ENCODE assay signal across 14 cellular contexts in the genomic region with DNA sequence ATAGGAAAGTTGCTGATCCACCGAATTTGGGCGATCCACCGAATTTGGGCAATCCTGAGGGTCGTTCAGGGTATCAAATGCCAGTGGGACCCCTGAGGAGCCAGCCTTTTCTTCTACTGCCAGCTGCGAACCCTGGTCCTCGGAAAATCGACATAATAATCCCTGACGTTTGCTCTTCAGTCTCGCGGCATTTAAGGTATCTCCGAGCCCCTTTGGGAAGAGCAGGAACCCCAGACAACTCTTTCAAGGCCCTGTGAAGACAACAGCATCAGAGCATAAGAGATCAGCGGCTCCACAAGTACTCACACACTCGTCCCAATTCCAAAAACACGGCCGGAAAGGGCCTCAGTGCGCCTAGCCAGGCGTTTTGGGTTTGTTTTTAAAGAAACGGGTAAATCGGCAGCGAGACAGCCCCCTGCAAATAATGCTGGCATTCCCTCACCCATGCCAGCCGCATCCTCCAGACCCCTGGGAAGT. TPM values are rescaled to one million over a fixed set of nuclear protein-coding genes. Genes with fewer than 3 reads are reported as not detected.
DNase-seq lines count a peak whose midpoint lies in the region; ATAC-seq and TF ChIP-seq lines count a peak whose summit lies in the region.
"Had no signal": no experiment of that assay in that cellular context is flagged by ENCODE, and none has a peak within 500 bp of the region (broad histone marks: within the 10 kb centered on the region; RNA-seq: fewer than 3 reads in every experiment).

No MANE protein-coding gene starts in this region.

- no peak overlapping the region for H3K27ac Mint-ChIP-seq in MCF 10A (ENCODE audit: low read depth, unreplicated experiment)
- no peak overlapping the region for H3K27ac Mint-ChIP-seq in effector memory CD8-positive, alpha-beta T cell
- H3K27ac Mint-ChIP-seq: CD4-positive, alpha-beta T cell had no signal

- intact Hi-C loops in breast epithelium (cut with DNase I; ENCODE audit: low total_unique reads) (no loop called here), MCF 10A (cut with micrococcal nuclease) (no loop called here), lower leg skin (cut with DNase I; ENCODE audit: low total_unique reads) (no loop called here), right cardiac atrium (cut with DNase I) (no loop called here)

- WGBS in lower leg skin, 2 donors, result 9 to 17% methylated on average over 21 of the region's 21 CpGs
- 5% methylated on average over 21 of the region's 21 CpGs for WGBS in right cardiac atrium

- H3K4me1 ChIP-seq in breast epithelium (no peaks in the 10 kb centered on the region), right cardiac atrium (ENCODE audit: control insufficient read depth, insufficient read depth, low read length) (peaks cover 3% of the 10 kb centered on the region)
- H3K4me1 ChIP-seq: foreskin keratinocyte had no signal

- no peak overlapping the region for H3K4me3 Mint-ChIP-seq in MCF 10A (ENCODE audit: unreplicated experiment)
- H3K4me3 Mint-ChIP-seq in effector memory CD8-positive, alpha-beta T cell, result peak overlapping the region in 1 of 2 donors; percentile 31
- H3K4me3 Mint-ChIP-seq: CD4-positive, alpha-beta T cell had no signal

- no peak for ATAC-seq in right cardiac atrium
- ATAC-seq in effector memory CD8-positive, alpha-beta T cell (replicated peaks), result no peak
- ATAC-seq in HG02970 (IDR thresholded peaks at IDR 0.05; ENCODE audit: low FRiP score, unreplicated experiment), result no peak
- ATAC-seq: foreskin keratinocyte had no signal

- H3K9me3 ChIP-seq in breast epithelium, result peaks cover 0 to 4% of the 10 kb centered on the region in 2 donors
- H3K9me3 ChIP-seq in WERI-Rb-1 (ENCODE audit: severe bottlenecking), result no peaks in the 10 kb centered on the region
- no peaks in the 10 kb centered on the region for H3K9me3 ChIP-seq in right cardiac atrium (ENCODE audit: control insufficient read depth, low read length)
- H3K9me3 ChIP-seq: tibial nerve had no signal

- TF ChIP-seq POLR2A in breast epithelium (IDR thresholded peaks at IDR 0.05) (no peak), lower leg skin (IDR thresholded peaks at IDR 0.05) (no peak)

- H3K36me3 ChIP-seq in breast epithelium (no peaks in the 10 kb centered on the region), WERI-Rb-1 (no peaks in the 10 kb centered on the region)
- H3K36me3 ChIP-seq: tibial nerve had no signal

- BruUV-seq in MCF 10A (replicated peaks; lab: Mats Ljungman, UMichigan), result no TSS peak

- TF ChIP-seq CTCF in breast epithelium (IDR thresholded peaks at IDR 0.05), result no peak
- no peak for TF ChIP-seq CTCF in MCF 10A (IDR thresholded peaks at IDR 0.05; ENCODE audit: unreplicated experiment)
- no peak for TF ChIP-seq CTCF in WERI-Rb-1 (IDR thresholded peaks at IDR 0.05; ENCODE audit: low read depth, low read length)
- TF ChIP-seq CTCF in lower leg skin (IDR thresholded peaks at IDR 0.05), result no peak

- H3K36me3 Mint-ChIP-seq in MCF 10A (ENCODE audit: insufficient read depth, unreplicated experiment), result no peaks in the 10 kb centered on the region
- peaks cover 11% of the 10 kb centered on the region for H3K36me3 Mint-ChIP-seq in effector memory CD8-positive, alpha-beta T cell (ENCODE audit: insufficient read depth)

- peak overlapping the region; percentile 35 to 63 (median 39) for H3K4me3 ChIP-seq in breast epithelium
- peak overlapping the region; percentile 85 for H3K4me3 ChIP-seq in WERI-Rb-1 (ENCODE audit: low read depth, low read length)
- H3K4me3 ChIP-seq in lower leg skin (ENCODE audit: low read depth, poor library complexity, severe bottlenecking), result peak overlapping the region; percentile 24
- no peak overlapping the region for H3K4me3 ChIP-seq in right cardiac atrium (ENCODE audit: low read length)

- H3K27ac ChIP-seq in breast epithelium (peak overlapping the region in 1 of 2 donors; percentile 16), WERI-Rb-1 (no peak overlapping the region), right cardiac atrium (ENCODE audit: low read length) (no peak overlapping the region)
- H3K27ac ChIP-seq: foreskin keratinocyte, tibial nerve had no signal

- DNase-seq in breast epithelium (ENCODE audit: low spot score in 2 of 2) (no peak), MCF 10A (ENCODE audit: unreplicated experiment) (no peak), WERI-Rb-1 (no peak), lower leg skin (ENCODE audit: low spot score in 2 of 2) (no peak), right cardiac atrium (no peak), NCI-H345 (lab: John Stamatoyannopoulos, UW) (no peak)
- DNase-seq in effector memory CD8-positive, alpha-beta T cell, result no peak
- DNase-seq: activated effector memory CD4-positive, alpha-beta T cell treated with anti-CD3 and anti-CD28 coated beads, Interleukin-2, amount 50 U/mL, for 16 hours; CD4-positive, alpha-beta T cell; foreskin keratinocyte had no signal

- H3K4me1 Mint-ChIP-seq in MCF 10A (ENCODE audit: insufficient read depth, unreplicated experiment), result no peaks in the 10 kb centered on the region
- peaks cover 16 to 19% of the 10 kb centered on the region in 2 donors for H3K4me1 Mint-ChIP-seq in effector memory CD8-positive, alpha-beta T cell (ENCODE audit: low read depth in 2 of 2)

- peaks cover 3 to 100% of the 10 kb centered on the region in 2 donors for H3K27me3 ChIP-seq in breast epithelium
- peaks cover 26% of the 10 kb centered on the region for H3K27me3 ChIP-seq in WERI-Rb-1 (ENCODE audit: insufficient read depth, low read depth, severe bottlenecking)
- peaks cover 10% of the 10 kb centered on the region for H3K27me3 ChIP-seq in right cardiac atrium (ENCODE audit: control insufficient read depth, insufficient read depth)

- no peaks in the 10 kb centered on the region for H3K9me3 Mint-ChIP-seq in MCF 10A (ENCODE audit: unreplicated experiment)
- H3K9me3 Mint-ChIP-seq in effector memory CD8-positive, alpha-beta T cell, result no peaks in the 10 kb centered on the region

- CTCF ChIA-PET in MCF 10A (lab: Yijun Ruan, JAX), result interaction anchor here (1.4 to 1.5 kb wide), 2 partner anchors 112 to 347 kb away, joined by 3 to 4 read pairs; no protein-coding TSS in a partner anchor

- POLR2A ChIA-PET in MCF 10A (lab: Yijun Ruan, JAX), result no interaction called here

- H3K27me3 Mint-ChIP-seq in MCF 10A (ENCODE audit: insufficient read depth, unreplicated experiment), result no peaks in the 10 kb centered on the region
- peaks cover 0 to 92% of the 10 kb centered on the region in 2 donors for H3K27me3 Mint-ChIP-seq in effector memory CD8-positive, alpha-beta T cell

RNA-seq across cellular contexts. Expression of a gene that starts 1.0 kb away (rescaled TPM):
- total RNA-seq in breast epithelium (1 to 10 TPM in 2 of 3 donors, under 1 TPM in 1; 0.59 to 7.2 (median 2.0) TPM), MCF 10A (2022) (not detected in 2 replicates), lower leg skin (1 to 10 TPM in 1 of 4 donors, under 1 TPM in 3; 0.66 to 1.1 (median 0.75) TPM), right cardiac atrium (not detected)
- not detected for polyA plus RNA-seq in right cardiac atrium
- total RNA-seq: CD4-positive, alpha-beta T cell; foreskin keratinocyte; lung microvascular endothelial cell; RPMI7951; tibial nerve had no signal
- polyA plus RNA-seq: foreskin keratinocyte had no signal
